ENCODE assay signal across 1 cellular context in genomic region chr2:158439062-158439461, GRCh38. TPM values are rescaled to one million over a fixed set of nuclear protein-coding genes. Genes with fewer than 3 reads are reported as not detected.
"Had no signal": no experiment of that assay in that cellular context is flagged by ENCODE, and none has a peak within 500 bp of the region (broad histone marks: within the 10 kb centered on the region; RNA-seq: fewer than 3 reads in every experiment).

No MANE protein-coding gene starts in this region.

RNA-seq across cellular contexts. Expression of gene CCDC148, which starts 17.5 kb away (rescaled TPM):
- polyA plus RNA-seq: IgD-negative memory B cell had no signal
